Comparison of ENCODE assay signal across 11 cellular contexts in the genomic region with DNA sequence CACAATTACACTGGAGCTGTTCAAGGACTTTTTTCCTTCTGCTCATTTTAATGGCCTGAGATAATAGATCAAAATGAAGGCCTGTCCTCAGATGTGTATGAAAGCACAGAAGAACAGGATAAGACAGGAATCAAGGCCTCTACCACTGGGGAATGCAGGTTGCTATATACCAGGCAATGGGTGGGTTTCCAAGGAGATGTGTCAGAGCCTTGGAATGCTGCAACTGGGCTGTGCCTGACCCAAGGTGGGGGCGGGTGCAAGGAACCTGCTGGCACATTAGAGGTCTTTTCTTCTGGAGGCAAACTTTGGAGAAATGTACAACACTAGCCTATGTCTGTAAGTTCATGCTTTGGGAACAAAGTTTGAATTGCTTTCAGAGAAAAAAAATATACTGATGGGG. TPM values are rescaled to one million over a fixed set of nuclear protein-coding genes. Genes with fewer than 3 reads are reported as not detected.
DNase-seq lines count a peak whose midpoint lies in the region; ATAC-seq and TF ChIP-seq lines count a peak whose summit lies in the region.
"Had no signal": no experiment of that assay in that cellular context is flagged by ENCODE, and none has a peak within 500 bp of the region (broad histone marks: within the 10 kb centered on the region; RNA-seq: fewer than 3 reads in every experiment).

No MANE protein-coding gene starts in this region.

- DNase-seq in H7 (peak; percentile 69), SJSA1 (ENCODE audit: low read depth in 1 of 2, low spot score in 2 of 2) (peak; percentile 72 to 93), fibroblast of pulmonary artery (ENCODE audit: low read depth) (peak; percentile 68), osteocyte (ENCODE audit: extremely low spot score, unreplicated experiment) (no peak), erythroblast (lab: John Stamatoyannopoulos, UW) (no peak), retina (no peak)
- no peak for DNase-seq in activated CD4-positive, alpha-beta T cell treated with anti-CD3 and anti-CD28 coated beads, Interleukin-2, amount 50 U/mL, for 4 hours
- DNase-seq: nucleus accumbens had no signal

- no peaks in the 10 kb centered on the region for H3K27me3 Mint-ChIP-seq in osteocyte (ENCODE audit: unreplicated experiment)
- H3K27me3 Mint-ChIP-seq: dendritic cell treated with granulocyte-macrophage colony-stimulating factor and Interleukin-4, amounts not matched to agents 40 ng/mL and 50 ng/mL, for 4 days had no signal

- H3K36me3 Mint-ChIP-seq in osteocyte (ENCODE audit: unreplicated experiment): no peaks in the 10 kb centered on the region

- H3K36me3 ChIP-seq in H7 (replicated peaks; ENCODE audit: control insufficient read depth, insufficient read depth, low read length) (no peaks in the 10 kb centered on the region), SJSA1 (no peaks in the 10 kb centered on the region)

- peak overlapping the region; percentile 27 for H3K27ac Mint-ChIP-seq in osteocyte (ENCODE audit: unreplicated experiment)
- H3K27ac Mint-ChIP-seq: activated T-helper 2 cell treated with anti-CD3 and anti-CD28 coated beads, Interferon-gamma antibody, Interleukin-2, Interleukin-4, amounts not matched to agents 10 μg/mL and 5 μg/mL and 100 μg/mL, durations not matched to agents 14 hours and 24 hours and 36 hours; dendritic cell treated with granulocyte-macrophage colony-stimulating factor and Interleukin-4, amounts not matched to agents 40 ng/mL and 50 ng/mL, for 4 days had no signal

- peaks cover 20% of the 10 kb centered on the region for H3K4me1 Mint-ChIP-seq in osteocyte (ENCODE audit: unreplicated experiment)

- no peak for TF ChIP-seq POLR2A in erythroblast (IDR thresholded peaks at IDR 0.05; ENCODE audit: low read length)

- no peaks in the 10 kb centered on the region; the same call in 1 of the 2 replicates for H3K27me3 ChIP-seq in H7 (ENCODE audit: control insufficient read depth, insufficient read depth, low read length)
- H3K27me3 ChIP-seq in SJSA1 (replicated peaks): no peaks in the 10 kb centered on the region

- no peak for TF ChIP-seq CTCF in fibroblast of pulmonary artery (IDR thresholded peaks at IDR 0.05; ENCODE audit: low read length, missing control alignments)
- TF ChIP-seq CTCF in osteocyte (IDR thresholded peaks at IDR 0.05): no peak

- ATAC-seq in HG03159 (IDR thresholded peaks at IDR 0.05; ENCODE audit: unreplicated experiment): no peak

- no peaks in the 10 kb centered on the region for H3K9me3 Mint-ChIP-seq in osteocyte (ENCODE audit: unreplicated experiment)
- H3K9me3 Mint-ChIP-seq: activated T-helper 2 cell treated with anti-CD3 and anti-CD28 coated beads, Interferon-gamma antibody, Interleukin-2, Interleukin-4, amounts not matched to agents 10 μg/mL and 5 μg/mL and 100 μg/mL, durations not matched to agents 14 hours and 24 hours and 36 hours; dendritic cell treated with granulocyte-macrophage colony-stimulating factor and Interleukin-4, amounts not matched to agents 40 ng/mL and 50 ng/mL, for 4 days had no signal

- no peak overlapping the region for H3K4me3 ChIP-seq in H7 (ENCODE audit: insufficient read depth, low read depth, low read length)
- H3K4me3 ChIP-seq in SJSA1: no peak overlapping the region
- H3K4me3 ChIP-seq in fibroblast of pulmonary artery (replicated peaks; ENCODE audit: low read depth, low read length): no peak overlapping the region

- H3K27ac ChIP-seq in SJSA1: peak overlapping the region; percentile 93

- H3K9me3 ChIP-seq in SJSA1 (replicated peaks): no peaks in the 10 kb centered on the region

- no peak overlapping the region for H3K4me3 Mint-ChIP-seq in osteocyte (ENCODE audit: unreplicated experiment)
- H3K4me3 Mint-ChIP-seq: dendritic cell treated with granulocyte-macrophage colony-stimulating factor and Interleukin-4, amounts not matched to agents 40 ng/mL and 50 ng/mL, for 4 days had no signal

- H3K4me1 ChIP-seq in SJSA1 (replicated peaks): peaks cover 40% of the 10 kb centered on the region

RNA-seq across cellular contexts. Expression of gene LAMC2, which starts 21.7 kb away (rescaled TPM):
- 2.0 and 3.0 TPM in 2 replicates for total RNA-seq in H7 (2014; rRNA removed; shearing (Covaris generic))
- total RNA-seq in SJSA1 (2014; rRNA removed; shearing (Covaris generic)): 0.18 TPM in 1 of 2 replicates, not detected in the other
- total RNA-seq in osteocyte: 3.5 and 3.6 TPM in 2 replicates
- total RNA-seq: activated T-helper 2 cell treated with anti-CD3 and anti-CD28 coated beads, Interferon-gamma antibody, Interleukin-2, Interleukin-4, amounts not matched to agents 10 μg/mL and 5 μg/mL and 100 μg/mL, durations not matched to agents 14 hours and 24 hours and 36 hours had no signal

Comparison
In these comparisons a context has a peak if more than half of its experiments do, and no peak if none do; other contexts are left out.
1. DNase-seq: peak in H7 (single experiment), SJSA1 (2 of 2) and fibroblast of pulmonary artery (single experiment); none in osteocyte (single experiment), erythroblast (0 of 2), activated CD4-positive, alpha-beta T cell treated with anti-CD3 and anti-CD28 coated beads, Interleukin-2, amount 50 U/mL, for 4 hours (0 of 2) and retina (single experiment).